Comparison of ENCODE assay signal across 1 cellular context in the genomic region with DNA sequence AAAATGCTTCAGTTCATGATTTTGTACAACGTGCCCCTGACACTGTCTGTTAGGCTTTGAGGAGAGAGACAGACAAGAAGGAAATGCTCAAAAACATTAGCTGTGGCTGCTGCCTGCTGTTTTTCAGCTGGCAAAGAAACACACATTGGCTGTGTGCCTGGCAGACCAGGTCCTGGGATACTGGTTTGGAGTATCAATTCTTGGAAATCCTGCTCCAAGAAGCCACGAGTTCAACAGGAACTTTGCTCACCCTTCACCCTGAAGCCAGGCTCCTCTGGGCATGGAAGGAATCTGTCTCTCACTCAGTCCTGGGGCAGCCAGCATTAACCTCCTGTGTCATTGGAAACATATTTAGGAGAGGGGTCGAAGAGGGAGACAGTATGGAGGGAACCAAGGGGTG.
TF ChIP-seq lines count a peak whose summit lies in the region.

No MANE protein-coding gene starts in this region.

TF ChIP-seq in IMR-90, 13 proteins besides CTCF, POLR2A, EP300 and RAD21:
- TF ChIP-seq MAZ (IDR thresholded peaks at IDR 0.05; ENCODE audit: borderline replicate concordance, low read depth, low read length): no peak
- TF ChIP-seq CHD1 (IDR thresholded peaks at IDR 0.05; ENCODE audit: low read depth, low read length): no peak
- no peak for TF ChIP-seq MAFK (IDR thresholded peaks at IDR 0.05; ENCODE audit: low read depth, low read length)
- TF ChIP-seq CEBPB (IDR thresholded peaks at IDR 0.05; ENCODE audit: low read depth, low read length): no peak
- no peak for TF ChIP-seq SMC3 (IDR thresholded peaks at IDR 0.05; ENCODE audit: low read depth, low read length)
- TF ChIP-seq BHLHE40 (IDR thresholded peaks at IDR 0.05; ENCODE audit: low read depth, low read length): no peak
TF ChIP-seq in IMR-90: peak in this region for 0.
